5 cellular contexts compared by ENCODE assay signal in the genomic region with DNA sequence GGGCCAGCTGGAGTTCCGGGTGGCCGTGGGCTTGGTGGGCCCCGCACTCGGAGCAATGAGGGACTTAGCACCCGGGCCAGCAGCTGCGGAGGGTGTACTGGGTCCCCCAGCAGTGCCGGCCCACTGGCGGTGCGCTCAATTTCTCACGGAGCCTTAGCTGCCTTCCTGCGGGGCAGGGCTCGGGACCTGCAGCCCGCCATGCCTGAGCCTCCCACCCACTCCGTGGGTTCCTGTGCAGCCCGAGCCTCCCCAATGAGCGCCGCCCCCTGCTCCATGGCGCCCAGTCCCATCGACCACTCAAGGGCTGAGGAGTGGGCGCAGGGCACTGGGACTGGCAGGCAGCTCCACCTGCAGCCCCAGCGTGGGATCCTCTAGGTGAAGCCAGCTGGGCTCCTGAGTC. TPM values are rescaled to one million over a fixed set of nuclear protein-coding genes. Genes with fewer than 3 reads are reported as not detected.
"Had no signal": no experiment of that assay in that cellular context is flagged by ENCODE, and none has a peak within 500 bp of the region (broad histone marks: within the 10 kb centered on the region; RNA-seq: fewer than 3 reads in every experiment).

No MANE protein-coding gene starts in this region.

RNA-seq across cellular contexts. Expression of a gene that starts 7.7 kb away (rescaled TPM):
- total RNA-seq: PC-3, PC-9, Peyer's patch, SJSA1, SK-MEL-5 had no signal
